Comparison of ENCODE assay signal across 12 cellular contexts in the genomic region with DNA sequence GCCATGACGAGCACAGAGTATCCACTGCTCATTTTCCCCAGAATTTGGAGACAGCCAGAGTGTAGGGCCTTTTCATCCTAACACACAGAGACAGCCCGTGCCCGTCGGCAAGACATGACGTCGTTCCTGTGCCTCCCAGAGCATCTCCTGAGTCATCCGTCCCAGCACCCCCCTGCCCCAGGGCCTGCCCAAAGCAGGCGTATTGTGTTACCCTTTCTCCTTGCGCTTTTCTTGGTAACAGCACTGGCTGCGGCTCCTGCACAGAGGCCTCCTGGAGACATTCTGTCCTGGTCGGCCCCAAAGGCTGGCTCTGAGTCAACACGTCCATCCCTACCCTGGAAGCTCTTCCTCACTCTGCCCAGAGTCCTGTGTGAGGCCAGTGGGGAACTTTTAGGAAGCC.
A peak's percentile ranks its signal among the peaks of the same experiment; 100 is the strongest.
DNase-seq lines count a peak whose midpoint lies in the region; ATAC-seq and TF ChIP-seq lines count a peak whose summit lies in the region.
"Had no signal": no experiment of that assay in that cellular context is flagged by ENCODE, and none has a peak within 500 bp of the region (broad histone marks: within the 10 kb centered on the region; RNA-seq: fewer than 3 reads in every experiment).

No MANE protein-coding gene starts in this region.

- no peaks in the 10 kb centered on the region for H3K36me3 Mint-ChIP-seq in T-cell
- no peaks in the 10 kb centered on the region for H3K36me3 Mint-ChIP-seq in CD4-positive, alpha-beta T cell (ENCODE audit: low read depth)

- H3K9me2 ChIP-seq in SK-N-SH, result no peaks in the 10 kb centered on the region

- H3K4me3 Mint-ChIP-seq in T-cell, result no peak overlapping the region
- H3K4me3 Mint-ChIP-seq in CD4-positive, alpha-beta T cell, result no peak overlapping the region
- H3K4me3 Mint-ChIP-seq: activated T-helper 1 cell treated with anti-CD3 and anti-CD28 coated beads, Interleukin-12 subunit alpha, Interleukin-12 subunit beta, Interleukin-2, Interleukin-4 antibody, amounts not matched to agents 30 ng/mL and 10 ng/mL and 1 ng/mL, durations not matched to agents 14 hours and 24 hours and 36 hours had no signal

- DNase-seq in ELR (ENCODE audit: low read depth), result peak; percentile 91
- DNase-seq in SK-N-SH, result no peak
- DNase-seq in fibroblast of villous mesenchyme (ENCODE audit: low read depth), result peak; percentile 33
- DNase-seq in sigmoid colon, result peak; percentile 98
- DNase-seq in T-cell, result no peak
- no peak for DNase-seq in CD4-positive, alpha-beta T cell
- no peak for DNase-seq in BE2C
- DNase-seq in DMS53 (lab: John Stamatoyannopoulos, UW), result no peak
- DNase-seq: NCI-H510A treated with DMSO at 0.1 percent for 48 hours; stimulated activated CD4-positive, alpha-beta T cell treated with anti-CD3 and anti-CD28 coated beads, Interleukin-4, amount 100 ng/mL, for 24 hours; upper lobe of right lung had no signal

- H3K27me3 ChIP-seq in SK-N-SH (ENCODE audit: insufficient read depth) (no peaks in the 10 kb centered on the region), sigmoid colon (no peaks in the 10 kb centered on the region), BE2C (no peaks in the 10 kb centered on the region)
- no peaks in the 10 kb centered on the region for H3K27me3 ChIP-seq in CD4-positive, alpha-beta T cell (ENCODE audit: control insufficient read depth, insufficient read depth, low read length)
- H3K27me3 ChIP-seq: upper lobe of right lung had no signal

- H3K4me1 ChIP-seq in SK-N-SH (ENCODE audit: control insufficient read depth in 1 of 2, insufficient read depth in 2 of 2, low read depth in 1 of 2, low read length in 1 of 2) (peaks cover 6 to 12% of the 10 kb centered on the region in 2 experiments; a peak in 3 of 4 replicates), sigmoid colon (peaks cover 0 to 72% (median 41%) of the 10 kb centered on the region in 4 donors), BE2C (no peaks in the 10 kb centered on the region; the same call in 1 of the 2 replicates)
- H3K4me1 ChIP-seq: upper lobe of right lung had no signal

- no peak for TF ChIP-seq CTCF in SK-N-SH (IDR thresholded peaks at IDR 0.05)
- no peak for TF ChIP-seq CTCF in fibroblast of villous mesenchyme (IDR thresholded peaks at IDR 0.05; ENCODE audit: insufficient read depth, low read depth, low read length)
- TF ChIP-seq CTCF in sigmoid colon (IDR thresholded peaks at IDR 0.05), result no peak
- TF ChIP-seq CTCF in CD4-positive, alpha-beta T cell (IDR thresholded peaks at IDR 0.05), result no peak
- TF ChIP-seq CTCF in BE2C (IDR thresholded peaks at IDR 0.05; ENCODE audit: low read depth, low read length), result no peak

- CTCF ChIA-PET in SK-N-SH (lab: Yijun Ruan, JAX) (no interaction called here), T-cell (lab: Charles Lee) (no interaction called here)
- CTCF ChIA-PET in CD4-positive, alpha-beta T cell (lab: Charles Lee), result no interaction called here

- intact Hi-C loops in sigmoid colon (cut with DNase I), result loop anchor here (5.0 kb wide), 1 partner anchor 35 kb away; no protein-coding TSS in a partner anchor
- intact Hi-C loops in CD4-positive, alpha-beta T cell (cut with DNase I, micrococcal nuclease), result no loop called here

- no peaks in the 10 kb centered on the region for H3F3A ChIP-seq in SK-N-SH (replicated peaks; ENCODE audit: insufficient read depth)

- H3K9me3 Mint-ChIP-seq in T-cell, result peaks cover 0 to 12% (median 8%) of the 10 kb centered on the region in 3 donors
- no peaks in the 10 kb centered on the region for H3K9me3 Mint-ChIP-seq in CD4-positive, alpha-beta T cell

- peak in 1 of 2 donors; percentile 18 for TF ChIP-seq POLR2A in sigmoid colon (IDR thresholded peaks at IDR 0.05)

- H3K9me3 ChIP-seq in SK-N-SH (peaks cover 3% of the 10 kb centered on the region; the same call in 1 of the 2 replicates), sigmoid colon (no peaks in the 10 kb centered on the region), BE2C (no peaks in the 10 kb centered on the region)
- H3K9me3 ChIP-seq in CD4-positive, alpha-beta T cell (ENCODE audit: control insufficient read depth, low read length), result peaks cover 9% of the 10 kb centered on the region
- H3K9me3 ChIP-seq: upper lobe of right lung had no signal

- peak overlapping the region; percentile 17 to 84; a peak in 2 of 4 replicates for H3K27ac ChIP-seq in SK-N-SH (ENCODE audit: low read depth in 2 of 2, low read length in 1 of 2)
- peak overlapping the region; percentile 88 to 96 (median 94) for H3K27ac ChIP-seq in sigmoid colon
- no peak overlapping the region for H3K27ac ChIP-seq in CD4-positive, alpha-beta T cell (ENCODE audit: low read depth, low read length)
- H3K27ac ChIP-seq: upper lobe of right lung had no signal

- no peaks in the 10 kb centered on the region for H4K20me1 ChIP-seq in SK-N-SH (ENCODE audit: insufficient read depth)

- H3K27me3 Mint-ChIP-seq in T-cell, result peaks cover 0 to 5% of the 10 kb centered on the region in 2 donors
- no peaks in the 10 kb centered on the region for H3K27me3 Mint-ChIP-seq in CD4-positive, alpha-beta T cell

- no peaks in the 10 kb centered on the region for H3K36me3 ChIP-seq in SK-N-SH (replicated peaks in 1 of 2; ENCODE audit: control insufficient read depth in 1 of 2, insufficient read depth in 2 of 2, low read length in 1 of 2)
- no peaks in the 10 kb centered on the region for H3K36me3 ChIP-seq in sigmoid colon
- no peaks in the 10 kb centered on the region for H3K36me3 ChIP-seq in BE2C
- H3K36me3 ChIP-seq: upper lobe of right lung had no signal

- TF ChIP-seq EP300 in SK-N-SH (IDR thresholded peaks at IDR 0.05; ENCODE audit: borderline replicate concordance in 1 of 2, low read depth in 1 of 2, low read length in 1 of 2) (peak in 1 of 2 experiments; percentile 63; a peak in 1 of 4 replicates), sigmoid colon (IDR thresholded peaks at IDR 0.05) (peak; percentile 90 to 99 (median 94))

- no peak for TF ChIP-seq RAD21 in SK-N-SH (IDR thresholded peaks at IDR 0.05; ENCODE audit: low read length)

- POLR2A ChIA-PET in SK-N-SH (lab: Yijun Ruan, JAX) (no interaction called here), T-cell (lab: Charles Lee) (interaction anchor here in 1 of 2 donors (0.6 kb wide), 1 partner anchor 607 kb away, joined by 3 read pairs; no protein-coding TSS in a partner anchor)
- POLR2A ChIA-PET in CD4-positive, alpha-beta T cell (lab: Charles Lee), result interaction anchor here (0.6 kb wide), 1 partner anchor 9 kb away, joined by 3 read pairs; no protein-coding TSS in a partner anchor

- peak overlapping the region; percentile 21 for H3K4me2 ChIP-seq in SK-N-SH

- no peak for ATAC-seq in T-cell (replicated peaks in 1 of 4)
- ATAC-seq in CD4-positive, alpha-beta T cell (ENCODE audit: poor library complexity), result no peak
- ATAC-seq: upper lobe of right lung had no signal

- H3K27ac Mint-ChIP-seq in T-cell, result no peak overlapping the region
- H3K27ac Mint-ChIP-seq in CD4-positive, alpha-beta T cell, result no peak overlapping the region
- H3K27ac Mint-ChIP-seq: activated T-helper 1 cell treated with anti-CD3 and anti-CD28 coated beads, Interleukin-12 subunit alpha, Interleukin-12 subunit beta, Interleukin-2, Interleukin-4 antibody, amounts not matched to agents 30 ng/mL and 10 ng/mL and 1 ng/mL, durations not matched to agents 14 hours and 24 hours and 36 hours had no signal

- peak overlapping the region; percentile 88 for H2AFZ ChIP-seq in SK-N-SH (ENCODE audit: low read depth)

- no peaks in the 10 kb centered on the region for H3K4me1 Mint-ChIP-seq in T-cell
- no peaks in the 10 kb centered on the region for H3K4me1 Mint-ChIP-seq in CD4-positive, alpha-beta T cell (ENCODE audit: low read depth)

- no peaks in the 10 kb centered on the region for H3K79me2 ChIP-seq in SK-N-SH (ENCODE audit: insufficient read depth)

- peak overlapping the region; percentile 57 for H3K9ac ChIP-seq in SK-N-SH

- H3K4me3 ChIP-seq in SK-N-SH (ENCODE audit: low read depth in 2 of 2, low read length in 1 of 2) (no peak overlapping the region), fibroblast of villous mesenchyme (ENCODE audit: low read depth, low read length) (no peak overlapping the region), sigmoid colon (no peak overlapping the region), BE2C (ENCODE audit: low read depth, low read length) (no peak overlapping the region)
- H3K4me3 ChIP-seq: upper lobe of right lung had no signal

- 18% methylated on average over 12 of the region's 12 CpGs for WGBS in SK-N-SH (ENCODE audit: low lambda C conversion rate)
- 83 to 88% methylated on average over 12 of the region's 12 CpGs for WGBS in sigmoid colon, 2 donors

TF ChIP-seq in SK-N-SH, 30 proteins besides CTCF, POLR2A, EP300 and RAD21 (continues in another document):
- TF ChIP-seq, protein P1, sequence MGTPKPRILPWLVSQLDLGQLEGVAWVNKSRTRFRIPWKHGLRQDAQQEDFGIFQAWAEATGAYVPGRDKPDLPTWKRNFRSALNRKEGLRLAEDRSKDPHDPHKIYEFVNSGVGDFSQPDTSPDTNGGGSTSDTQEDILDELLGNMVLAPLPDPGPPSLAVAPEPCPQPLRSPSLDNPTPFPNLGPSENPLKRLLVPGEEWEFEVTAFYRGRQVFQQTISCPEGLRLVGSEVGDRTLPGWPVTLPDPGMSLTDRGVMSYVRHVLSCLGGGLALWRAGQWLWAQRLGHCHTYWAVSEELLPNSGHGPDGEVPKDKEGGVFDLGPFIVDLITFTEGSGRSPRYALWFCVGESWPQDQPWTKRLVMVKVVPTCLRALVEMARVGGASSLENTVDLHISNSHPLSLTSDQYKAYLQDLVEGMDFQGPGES (IDR thresholded peaks at IDR 0.05; ENCODE audit: low read depth, low read length), result no peak
- no peak for TF ChIP-seq FOXJ3 (CRISPR knock-in tag; IDR thresholded peaks at IDR 0.05)
- no peak for TF ChIP-seq RXRA (IDR thresholded peaks at IDR 0.05; ENCODE audit: borderline replicate concordance, low read depth)
- peak; percentile 24; the same call in 1 of the 2 replicates for TF ChIP-seq POLR2AphosphoS5 (IDR thresholded peaks at IDR 0.05; ENCODE audit: low read depth, low read length)
- TF ChIP-seq, protein P2, sequence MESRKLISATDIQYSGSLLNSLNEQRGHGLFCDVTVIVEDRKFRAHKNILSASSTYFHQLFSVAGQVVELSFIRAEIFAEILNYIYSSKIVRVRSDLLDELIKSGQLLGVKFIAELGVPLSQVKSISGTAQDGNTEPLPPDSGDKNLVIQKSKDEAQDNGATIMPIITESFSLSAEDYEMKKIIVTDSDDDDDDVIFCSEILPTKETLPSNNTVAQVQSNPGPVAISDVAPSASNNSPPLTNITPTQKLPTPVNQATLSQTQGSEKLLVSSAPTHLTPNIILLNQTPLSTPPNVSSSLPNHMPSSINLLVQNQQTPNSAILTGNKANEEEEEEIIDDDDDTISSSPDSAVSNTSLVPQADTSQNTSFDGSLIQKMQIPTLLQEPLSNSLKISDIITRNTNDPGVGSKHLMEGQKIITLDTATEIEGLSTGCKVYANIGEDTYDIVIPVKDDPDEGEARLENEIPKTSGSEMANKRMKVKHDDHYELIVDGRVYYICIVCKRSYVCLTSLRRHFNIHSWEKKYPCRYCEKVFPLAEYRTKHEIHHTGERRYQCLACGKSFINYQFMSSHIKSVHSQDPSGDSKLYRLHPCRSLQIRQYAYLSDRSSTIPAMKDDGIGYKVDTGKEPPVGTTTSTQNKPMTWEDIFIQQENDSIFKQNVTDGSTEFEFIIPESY (IDR thresholded peaks at IDR 0.05; ENCODE audit: borderline replicate concordance, low read depth), result 0 out of 2 replicates have a peak, but pooled peaks have one; percentile 7
- no peak for TF ChIP-seq SMC3 (IDR thresholded peaks at IDR 0.05; ENCODE audit: low read depth, low read length)
- TF ChIP-seq FOXM1 (IDR thresholded peaks at IDR 0.05; ENCODE audit: low read depth), result no peak

Comparison
In these comparisons a context has a peak if more than half of its experiments do, and no peak if none do; other contexts are left out.
1. DNase-seq: peak in ELR (single experiment), fibroblast of villous mesenchyme (single experiment) and sigmoid colon (single experiment); none in SK-N-SH (single experiment), T-cell (0 of 34), CD4-positive, alpha-beta T cell (0 of 10), BE2C (single experiment) and DMS53 (single experiment).